19 cellular contexts compared by ENCODE assay signal in genomic region chr1:115705085-115706008, GRCh38.
DNase-seq lines count a peak whose midpoint lies in the region; ATAC-seq and TF ChIP-seq lines count a peak whose summit lies in the region.
"Had no signal": no experiment of that assay in that cellular context is flagged by ENCODE, and none has a peak within 500 bp of the region (broad histone marks: within the 10 kb centered on the region; RNA-seq: fewer than 3 reads in every experiment).

No MANE protein-coding gene starts in this region.

- DNase-seq in ELF-1 (ENCODE audit: low read depth, low spot score) (peak; percentile 58), NCI-H82 (lab: John Stamatoyannopoulos, UW) (peak; percentile 41), lower leg skin (ENCODE audit: low spot score in 2 of 2) (no peak), COLO829 (ENCODE audit: low spot score) (no peak), omental fat pad (ENCODE audit: low spot score) (no peak), cerebellar nuclear complex (lab: John Stamatoyannopoulos, UW) (no peak)
- DNase-seq: activated CD4-positive, alpha-beta T cell treated with anti-CD3 and anti-CD28 coated beads, Interleukin-2, amount 50 U/mL, for 1 hour; activated CD8-positive, alpha-beta memory T cell treated with anti-CD3 and anti-CD28 coated beads, Interleukin-2, amount 50 U/mL, for 48 hours; activated gamma-delta T cell treated with Interleukin-2 at 50 U/mL for 16 hours; CD8-positive, alpha-beta T cell; DMS79 treated with DMSO at 0.1 percent for 48 hours; left cardiac atrium; NCI-H2107; NCI-H526; sigmoid colon; stimulated activated CD4-positive, alpha-beta T cell treated with anti-CD3 and anti-CD28 coated beads, Interleukin-1b, Interleukin-23, amount 100 ng/mL, for 48 hours; stimulated activated naive CD8-positive, alpha-beta T cell treated with anti-CD3 and anti-CD28 coated beads, Interleukin-15, amount 100 ng/mL, for 72 hours had no signal

- H3K9me3 Mint-ChIP-seq in brain = no peaks in the 10 kb centered on the region
- H3K9me3 Mint-ChIP-seq: CD8-positive, alpha-beta T cell; stimulated activated naive CD8-positive, alpha-beta T cell treated with anti-CD3 and anti-CD28 coated beads, Interleukin-15, amount 100 ng/mL, for 72 hours had no signal

- TF ChIP-seq POLR2A in lower leg skin (IDR thresholded peaks at IDR 0.05) = no peak

- H3K4me1 ChIP-seq in mesodermal cell (ENCODE audit: control insufficient read depth, insufficient read depth, low read length, poor library complexity, severe bottlenecking) = peaks cover 19% of the 10 kb centered on the region

- peaks cover 8% of the 10 kb centered on the region for H3K27me3 Mint-ChIP-seq in brain

- H3K27ac Mint-ChIP-seq in brain = peak overlapping the region in 3 of 5 experiments; percentile 40 to 88 (median 53)
- H3K27ac Mint-ChIP-seq: CD8-positive, alpha-beta T cell had no signal

- 83% methylated on average over 10 to 11 of the region's 12 CpGs for WGBS in mesodermal cell (ENCODE audit: insufficient coverage in 2 of 2), 2 experiments
- 66 to 74% methylated on average over 12 of the region's 12 CpGs for WGBS in lower leg skin, 2 donors

- TF ChIP-seq CTCF in brain (conservative IDR thresholded peaks at IDR 0.05) (no peak), lower leg skin (IDR thresholded peaks at IDR 0.05) (no peak), omental fat pad (IDR thresholded peaks at IDR 0.05) (no peak)

- intact Hi-C loops in lower leg skin (cut with DNase I; ENCODE audit: low total_unique reads) = no loop called here

- no peak for ATAC-seq in omental fat pad (ENCODE audit: low FRiP score)
- ATAC-seq: CD8-positive, alpha-beta T cell; left cardiac atrium; stimulated activated naive CD8-positive, alpha-beta T cell treated with anti-CD3 and anti-CD28 coated beads, Interleukin-15, amount 100 ng/mL, for 72 hours had no signal

- H3K9me3 ChIP-seq in mesodermal cell (ENCODE audit: control insufficient read depth, low read length) = no peaks in the 10 kb centered on the region
- H3K9me3 ChIP-seq: sigmoid colon had no signal

- H3K4me1 Mint-ChIP-seq in brain = peaks cover 34% of the 10 kb centered on the region
- H3K4me1 Mint-ChIP-seq: stimulated activated naive CD8-positive, alpha-beta T cell treated with anti-CD3 and anti-CD28 coated beads, Interleukin-15, amount 100 ng/mL, for 72 hours had no signal

- no peak overlapping the region for H3K4me3 Mint-ChIP-seq in brain
- H3K4me3 Mint-ChIP-seq: CD8-positive, alpha-beta T cell; stimulated activated naive CD8-positive, alpha-beta T cell treated with anti-CD3 and anti-CD28 coated beads, Interleukin-15, amount 100 ng/mL, for 72 hours had no signal

- peak overlapping the region; percentile 41 for H3K27ac ChIP-seq in mesodermal cell (ENCODE audit: low read depth, low read length, severe bottlenecking)
- H3K27ac ChIP-seq: sigmoid colon had no signal

- no peaks in the 10 kb centered on the region for H3K36me3 ChIP-seq in mesodermal cell (ENCODE audit: control insufficient read depth, insufficient read depth, low read length)

- no peaks in the 10 kb centered on the region for H3K36me3 Mint-ChIP-seq in brain
- H3K36me3 Mint-ChIP-seq: CD8-positive, alpha-beta T cell had no signal

- H3K4me3 ChIP-seq in mesodermal cell (ENCODE audit: extremely low read depth, insufficient read depth, low read length, poor library complexity, severe bottlenecking) (no peak overlapping the region), lower leg skin (ENCODE audit: low read depth, poor library complexity, severe bottlenecking) (no peak overlapping the region)
- H3K4me3 ChIP-seq: sigmoid colon had no signal

Comparison
In these comparisons a context has a peak if more than half of its experiments do, and no peak if none do; other contexts are left out.
1. DNase-seq: peak in ELF-1 (single experiment) and NCI-H82 (single experiment); none in lower leg skin (0 of 2), COLO829 (single experiment), omental fat pad (single experiment) and cerebellar nuclear complex (0 of 2).